Comparison of ENCODE assay signal across 29 cellular contexts in genomic region chr14:96682401-96682800, GRCh38.
"Had no signal": no experiment of that assay in that cellular context is flagged by ENCODE, and none has a peak within 500 bp of the region (broad histone marks: within the 10 kb centered on the region; RNA-seq: fewer than 3 reads in every experiment).

No MANE protein-coding gene starts in this region.

- ATAC-seq: activated CD4-positive, CD25-positive, alpha-beta regulatory T cell treated with anti-CD3 and anti-CD28 coated beads, Interleukin-2, amount 50 U/mL, for 24 hours; activated CD8-positive, alpha-beta T cell treated with anti-CD3 and anti-CD28 coated beads for 36 hours; activated T-cell treated with anti-CD3 and anti-CD28 coated beads, Interleukin-2, amount 50 U/mL, for 4 hours; activated T-helper 17 cell treated with anti-CD3 and anti-CD28 coated beads, Interleukin-2, amount 50 U/mL, for 72 hours; body of pancreas; heart left ventricle had no signal

- H3K36me3 ChIP-seq: cardiac muscle cell, heart left ventricle, WERI-Rb-1 had no signal

- H3K9me3 ChIP-seq: body of pancreas, heart left ventricle had no signal

- H3K4me3 ChIP-seq: body of pancreas, cardiac muscle cell, coronary artery, dorsolateral prefrontal cortex, heart left ventricle had no signal

- FAIRE-seq: frontal cortex, TTC549 had no signal

- H3K4me1 ChIP-seq: body of pancreas, heart left ventricle had no signal

- DNase-seq: activated B cell treated with CpG ODN at 0.5 μM for 24 hours; activated CD4-positive, alpha-beta T cell treated with anti-CD3 and anti-CD28 coated beads for 48 hours; activated CD4-positive, alpha-beta T cell treated with anti-CD3 and anti-CD28 coated beads, Interleukin-2, amount 50 U/mL, for 1 hour; activated CD4-positive, alpha-beta T cell treated with anti-CD3 and anti-CD28 coated beads, Interleukin-2, amount 50 U/mL, for 48 hours; activated CD8-positive, alpha-beta memory T cell treated with anti-CD3 and anti-CD28 coated beads for 24 hours; activated CD8-positive, alpha-beta T cell treated with anti-CD3 and anti-CD28 coated beads for 36 hours; activated effector memory CD4-positive, alpha-beta T cell treated with Interleukin-2 at 50 U/mL for 16 hours; activated gamma-delta T cell treated with Interleukin-2 at 50 U/mL for 16 hours; activated naive CD4-positive, alpha-beta T cell treated with anti-CD3 and anti-CD28 coated beads, Interleukin-2, amount 50 U/mL, for 16 hours; activated naive CD4-positive, alpha-beta T cell treated with Interleukin-2 at 50 U/mL for 16 hours; activated T-cell treated with anti-CD3 and anti-CD28 coated beads, Interleukin-2, amount 50 U/mL, for 4 hours; amniotic stem cell; anterior cingulate cortex; body of pancreas; central memory CD4-positive, alpha-beta T cell; cerebellar nuclear complex; dorsolateral prefrontal cortex; effector memory CD4-positive, alpha-beta T cell; endodermal cell; glutamatergic neuron; heart left ventricle; T-helper 2 cell; WERI-Rb-1 had no signal

- H3K27ac ChIP-seq: body of pancreas, cardiac muscle cell, coronary artery, dorsolateral prefrontal cortex, heart left ventricle, WERI-Rb-1 had no signal

- H3K27me3 ChIP-seq: body of pancreas, cardiac muscle cell had no signal
